ENCODE assay signal across 9 cellular contexts in genomic region chr3:178170698-178171535, GRCh38.
DNase-seq lines count a peak whose midpoint lies in the region; ATAC-seq lines count a peak whose summit lies in the region.
"Had no signal": no experiment of that assay in that cellular context is flagged by ENCODE, and none has a peak within 500 bp of the region (broad histone marks: within the 10 kb centered on the region; RNA-seq: fewer than 3 reads in every experiment).

No MANE protein-coding gene starts in this region.

- DNase-seq in GM03348 (ENCODE audit: low spot score) (peak; percentile 57), RPMI7951 (ENCODE audit: low read depth) (peak; percentile 75), fibroblast of gingiva (ENCODE audit: low read depth) (peak; percentile 92), pulmonary artery endothelial cell (ENCODE audit: low read depth, low spot score) (peak; percentile 93), T-helper 9 cell (no peak)
- no peak for DNase-seq in activated CD4-positive, alpha-beta T cell treated with anti-CD3 and anti-CD28 coated beads, Interleukin-2, amount 10 ng/mL, durations not matched to agents 24 days and 14 days
- DNase-seq in activated CD4-positive, alpha-beta T cell treated with anti-CD3 and anti-CD28 coated beads for 48 hours, result no peak
- no peak for DNase-seq in stimulated activated effector memory CD8-positive, alpha-beta T cell treated with anti-CD3 and anti-CD28 coated beads, Interleukin-12 subunit alpha, Interleukin-12 subunit beta, amount 100 ng/mL, for 72 hours (ENCODE audit: low spot score in 2 of 2)
- DNase-seq: RPMI8226 had no signal

- no peaks in the 10 kb centered on the region for H3K9me3 Mint-ChIP-seq in activated CD4-positive, alpha-beta T cell treated with anti-CD3 and anti-CD28 coated beads, Interleukin-2, amount 10 ng/mL, durations not matched to agents 24 days and 14 days
- H3K9me3 Mint-ChIP-seq in stimulated activated effector memory CD8-positive, alpha-beta T cell treated with anti-CD3 and anti-CD28 coated beads, Interleukin-12 subunit alpha, Interleukin-12 subunit beta, amount 100 ng/mL, for 72 hours, result no peaks in the 10 kb centered on the region

- no peaks in the 10 kb centered on the region for H3K4me1 Mint-ChIP-seq in activated CD4-positive, alpha-beta T cell treated with anti-CD3 and anti-CD28 coated beads, Interleukin-2, amount 10 ng/mL, durations not matched to agents 24 days and 14 days
- no peaks in the 10 kb centered on the region for H3K4me1 Mint-ChIP-seq in stimulated activated effector memory CD8-positive, alpha-beta T cell treated with anti-CD3 and anti-CD28 coated beads, Interleukin-12 subunit alpha, Interleukin-12 subunit beta, amount 100 ng/mL, for 72 hours

- no peak for ATAC-seq in stimulated activated effector memory CD8-positive, alpha-beta T cell treated with anti-CD3 and anti-CD28 coated beads, Interleukin-12 subunit alpha, Interleukin-12 subunit beta, amount 100 ng/mL, for 72 hours

- intact Hi-C loops in activated CD4-positive, alpha-beta T cell treated with anti-CD3 and anti-CD28 coated beads, Interleukin-2, amount 10 ng/mL, durations not matched to agents 24 days and 14 days (cut with micrococcal nuclease), result no loop called here

- H3K27ac Mint-ChIP-seq in activated CD4-positive, alpha-beta T cell treated with anti-CD3 and anti-CD28 coated beads, Interleukin-2, amount 10 ng/mL, durations not matched to agents 24 days and 14 days, result no peak overlapping the region
- no peak overlapping the region for H3K27ac Mint-ChIP-seq in stimulated activated effector memory CD8-positive, alpha-beta T cell treated with anti-CD3 and anti-CD28 coated beads, Interleukin-12 subunit alpha, Interleukin-12 subunit beta, amount 100 ng/mL, for 72 hours

- no peaks in the 10 kb centered on the region for H3K36me3 Mint-ChIP-seq in activated CD4-positive, alpha-beta T cell treated with anti-CD3 and anti-CD28 coated beads, Interleukin-2, amount 10 ng/mL, durations not matched to agents 24 days and 14 days (ENCODE audit: low read depth)
- no peaks in the 10 kb centered on the region for H3K36me3 Mint-ChIP-seq in stimulated activated effector memory CD8-positive, alpha-beta T cell treated with anti-CD3 and anti-CD28 coated beads, Interleukin-12 subunit alpha, Interleukin-12 subunit beta, amount 100 ng/mL, for 72 hours

- H3K4me3 Mint-ChIP-seq in activated CD4-positive, alpha-beta T cell treated with anti-CD3 and anti-CD28 coated beads, Interleukin-2, amount 10 ng/mL, durations not matched to agents 24 days and 14 days, result no peak overlapping the region
- H3K4me3 Mint-ChIP-seq in stimulated activated effector memory CD8-positive, alpha-beta T cell treated with anti-CD3 and anti-CD28 coated beads, Interleukin-12 subunit alpha, Interleukin-12 subunit beta, amount 100 ng/mL, for 72 hours, result no peak overlapping the region

- no peaks in the 10 kb centered on the region for H3K27me3 Mint-ChIP-seq in activated CD4-positive, alpha-beta T cell treated with anti-CD3 and anti-CD28 coated beads, Interleukin-2, amount 10 ng/mL, durations not matched to agents 24 days and 14 days

Comparison
In these comparisons a context has a peak if more than half of its experiments do, and no peak if none do; other contexts are left out.
1. DNase-seq: peak in GM03348 (single experiment), RPMI7951 (single experiment), fibroblast of gingiva (single experiment) and pulmonary artery endothelial cell (single experiment); none in activated CD4-positive, alpha-beta T cell treated with anti-CD3 and anti-CD28 coated beads, Interleukin-2, amount 10 ng/mL, durations not matched to agents 24 days and 14 days (single experiment), activated CD4-positive, alpha-beta T cell treated with anti-CD3 and anti-CD28 coated beads for 48 hours (single experiment), T-helper 9 cell (single experiment) and stimulated activated effector memory CD8-positive, alpha-beta T cell treated with anti-CD3 and anti-CD28 coated beads, Interleukin-12 subunit alpha, Interleukin-12 subunit beta, amount 100 ng/mL, for 72 hours (0 of 2).